ENCODE assay signal across 12 cellular contexts in genomic region chr18:50902797-50903196, GRCh38.
"Had no signal": no experiment of that assay in that cellular context is flagged by ENCODE, and none has a peak within 500 bp of the region (broad histone marks: within the 10 kb centered on the region; RNA-seq: fewer than 3 reads in every experiment).

No MANE protein-coding gene starts in this region.

- ATAC-seq: gastroesophageal sphincter, heart right ventricle, left colon had no signal

- H3K27ac ChIP-seq: gastroesophageal sphincter, heart right ventricle, ovary, stomach, testis had no signal

- DNase-seq: activated CD4-positive, alpha-beta T cell treated with anti-CD3 and anti-CD28 coated beads, Interleukin-2, amount 50 U/mL, for 1 hour; activated naive CD4-positive, alpha-beta T cell; endodermal cell; heart right ventricle; left colon; ovary; stimulated activated CD4-positive, alpha-beta T cell treated with anti-CD3 and anti-CD28 coated beads, Interleukin-12 subunit alpha, Interleukin-12 subunit beta, amount 100 ng/mL, for 4 hours; stimulated activated CD4-positive, alpha-beta T cell treated with anti-CD3 and anti-CD28 coated beads, Interleukin-2, amount 100 ng/mL, for 24 hours; stomach; testis had no signal

- FAIRE-seq: TTC549 had no signal

- H3K4me3 ChIP-seq: gastroesophageal sphincter, heart right ventricle, ovary, stomach, testis had no signal

- H3K4me1 ChIP-seq: gastroesophageal sphincter, heart right ventricle, testis had no signal

- H3K27me3 ChIP-seq: gastroesophageal sphincter, heart right ventricle, ovary, stomach, testis had no signal

- H3K9me3 ChIP-seq: ovary, testis had no signal

- H3K36me3 ChIP-seq: ovary had no signal
